Comparison of ENCODE assay signal across 8 cellular contexts in genomic region chr4:139901516-139902327, GRCh38.
DNase-seq lines count a peak whose midpoint lies in the region; ATAC-seq, FAIRE-seq and TF ChIP-seq lines count a peak whose summit lies in the region.
"Had no signal": no experiment of that assay in that cellular context is flagged by ENCODE, and none has a peak within 500 bp of the region (broad histone marks: within the 10 kb centered on the region; RNA-seq: fewer than 3 reads in every experiment).

No MANE protein-coding gene starts in this region.

- H3K4ac ChIP-seq in IMR-90 (ENCODE audit: low read depth, low read length), result peak overlapping the region; percentile 22; the same call in 1 of the 2 replicates

- H3K27me3 ChIP-seq in IMR-90 (ENCODE audit: control insufficient read depth, insufficient read depth, low read length) (no peaks in the 10 kb centered on the region), kidney epithelial cell (ENCODE audit: control insufficient read depth, insufficient read depth, low read length) (no peaks in the 10 kb centered on the region)

- peak overlapping the region; percentile 14; the same call in 1 of the 2 replicates for H2BK20ac ChIP-seq in IMR-90 (ENCODE audit: low read depth, low read length)

- H3K23ac ChIP-seq in IMR-90 (ENCODE audit: low read depth, low read length), result peak overlapping the region; percentile 92

- H3K9me1 ChIP-seq in IMR-90 (ENCODE audit: insufficient read depth, low read length), result no peaks in the 10 kb centered on the region

- BruUV-seq in IMR-90 (replicated peaks; lab: Mats Ljungman, UMichigan), result no TSS peak

- TF ChIP-seq POLR2A in IMR-90 (IDR thresholded peaks at IDR 0.05; ENCODE audit: low read depth, low read length), result no peak
- no peak for TF ChIP-seq POLR2A in H54 (IDR thresholded peaks at IDR 0.05; ENCODE audit: low read depth, low read length)

- peak overlapping the region; percentile 85 for H3K4me2 ChIP-seq in IMR-90 (ENCODE audit: low read depth, low read length)

- peak overlapping the region; percentile 41; the same call in 1 of the 2 replicates for H2BK120ac ChIP-seq in IMR-90 (ENCODE audit: low read depth, low read length)

- peak overlapping the region; percentile 38 for H3K4me3 ChIP-seq in IMR-90 (ENCODE audit: insufficient read depth, low read depth, low read length)
- H3K4me3 ChIP-seq in kidney epithelial cell (ENCODE audit: low read depth, low read length), result peak overlapping the region; percentile 31

- H3K9me3 ChIP-seq in IMR-90 (ENCODE audit: control insufficient read depth, insufficient read depth, low read length), result peaks cover 2% of the 10 kb centered on the region

- no peak overlapping the region for H3K56ac ChIP-seq in IMR-90 (ENCODE audit: extremely low read depth, insufficient read depth, low read length)

- intact Hi-C loops in IMR-90 (cut with micrococcal nuclease), result loop anchor here (5.0 to 10.0 kb wide), 4 partner anchors 101 to 353 kb away; partner anchors contain the start of gene MAML3

- H4K20me1 ChIP-seq in IMR-90 (ENCODE audit: insufficient read depth, low read length), result no peaks in the 10 kb centered on the region

- H3K27ac ChIP-seq in IMR-90 (ENCODE audit: insufficient read depth, low read length) (peak overlapping the region; percentile 26; the same call in 1 of the 2 replicates), substantia nigra (ENCODE audit: low read depth, low read length, poor library complexity, severe bottlenecking) (peak overlapping the region; percentile 16)

- peak overlapping the region; percentile 19; the same call in 1 of the 2 replicates for H4K5ac ChIP-seq in IMR-90 (ENCODE audit: low read depth, low read length)

- H2BK15ac ChIP-seq in IMR-90 (ENCODE audit: low read depth, low read length), result no peak overlapping the region

- H2AK9ac ChIP-seq in IMR-90 (replicated peaks; ENCODE audit: low read depth, low read length, poor library complexity), result no peak overlapping the region

- H3K9ac ChIP-seq in IMR-90 (ENCODE audit: low read depth, low read length), result peak overlapping the region; percentile 22

- no peak overlapping the region for H4K91ac ChIP-seq in IMR-90 (ENCODE audit: insufficient read depth, low read depth, low read length)

- 8% methylated on average over 7 of the region's 17 CpGs; no CpG with 5 or more reads in 1 of the 2 experiments for WGBS in IMR-90 (ENCODE audit: extremely low coverage in 2 of 2, insufficient read length in 1 of 2), 2 experiments

- DNase-seq in IMR-90 (peak; percentile 44), amniotic epithelial cell (ENCODE audit: low read depth) (peak; percentile 55), kidney epithelial cell (ENCODE audit: low read depth) (no peak), substantia nigra (lab: John Stamatoyannopoulos, UW) (peak in 1 of 49 donors; percentile 12), H54 (ENCODE audit: insufficient read length, low spot score) (no peak)
- no peak for DNase-seq in activated naive CD4-positive, alpha-beta T cell (lab: John Stamatoyannopoulos, UW)
- DNase-seq: activated CD8-positive, alpha-beta memory T cell treated with anti-CD3 and anti-CD28 coated beads for 24 hours had no signal

- peak overlapping the region; percentile 72 for H2AFZ ChIP-seq in IMR-90 (replicated peaks; ENCODE audit: low read length, poor library complexity)

- no peak for TF ChIP-seq RAD21 in IMR-90 (IDR thresholded peaks at IDR 0.05; ENCODE audit: low read length)

- H2AK5ac ChIP-seq in IMR-90 (ENCODE audit: low read depth, low read length), result no peak overlapping the region

- POLR2A ChIA-PET in IMR-90 (lab: Charles Lee; ENCODE audit: unreplicated experiment), result no interaction called here

- no peak for FAIRE-seq in H54 (lab: Jason Lieb, UNC)

- dilution Hi-C loops in IMR-90 (cut with HindIII; ENCODE audit: low sequenced_read_pairs, unreplicated experiment), result no loop called here

- peaks cover 0 to 4% of the 10 kb centered on the region in 2 experiments; a peak in 1 of 4 replicates for H3K79me1 ChIP-seq in IMR-90 (ENCODE audit: low read depth in 1 of 2, low read length in 2 of 2)

- H4K8ac ChIP-seq in IMR-90 (ENCODE audit: low read depth in 2 of 2, low read length in 2 of 2), result peak overlapping the region; percentile 29 to 59; a peak in 3 of 4 replicates

- no peak overlapping the region for H2BK5ac ChIP-seq in IMR-90 (ENCODE audit: low read depth, low read length, poor library complexity, severe bottlenecking)

- TF ChIP-seq CTCF in IMR-90 (conservative IDR thresholded peaks at IDR 0.05; ENCODE audit: low read depth, low read length) (no peak), kidney epithelial cell (IDR thresholded peaks at IDR 0.05; ENCODE audit: insufficient read depth, low read length, poor library complexity, severe bottlenecking) (no peak)

- no peaks in the 10 kb centered on the region for H3K36me3 ChIP-seq in IMR-90 (ENCODE audit: control insufficient read depth, insufficient read depth, low read length)
- no peaks in the 10 kb centered on the region for H3K36me3 ChIP-seq in kidney epithelial cell (ENCODE audit: control insufficient read depth, insufficient read depth, low read length)

- peak overlapping the region; percentile 35; the same call in 1 of the 2 replicates for H3K14ac ChIP-seq in IMR-90 (replicated peaks; ENCODE audit: low read depth, low read length)

- H3K18ac ChIP-seq in IMR-90 (ENCODE audit: low read depth, low read length), result peak overlapping the region; percentile 1; the same call in 1 of the 2 replicates

- H3K4me1 ChIP-seq in IMR-90 (ENCODE audit: control insufficient read depth, insufficient read depth, low read length), result peaks cover 4% of the 10 kb centered on the region

- ATAC-seq in IMR-90 (ENCODE audit: low read depth) (peak; percentile 68), HG03095 (IDR thresholded peaks at IDR 0.05; ENCODE audit: unreplicated experiment) (no peak)

- in situ Hi-C loops in IMR-90 (cut with MboI; ENCODE audit: low sequenced_read_pairs), result no loop called here

- CTCF ChIA-PET in IMR-90 (lab: Yijun Ruan, JAX), result interaction anchor here (0.6 kb wide), 1 partner anchor 9 kb away, joined by 3 read pairs; no protein-coding TSS in a partner anchor

TF ChIP-seq in IMR-90, 13 proteins besides CTCF, POLR2A, EP300 and RAD21:
- 0 out of 2 replicates have a peak, but pooled peaks have one; percentile 3 for TF ChIP-seq BHLHE40 (IDR thresholded peaks at IDR 0.05; ENCODE audit: low read depth, low read length)
- no peak for TF ChIP-seq SMC3 (IDR thresholded peaks at IDR 0.05; ENCODE audit: low read depth, low read length)

Comparison
In these comparisons a context has a peak if more than half of its experiments do, and no peak if none do; other contexts are left out.
1. DNase-seq: peak in IMR-90 (single experiment) and amniotic epithelial cell (single experiment); none in kidney epithelial cell (single experiment), activated naive CD4-positive, alpha-beta T cell (0 of 4) and H54 (single experiment).